In genomic region chr6:106910999-106911949, GRCh38 we compare ENCODE assay signal across 1 cellular context.
TF ChIP-seq lines count a peak whose summit lies in the region.

No MANE protein-coding gene starts in this region.

TF ChIP-seq in HepG2, 621 proteins besides CTCF, POLR2A, EP300 and RAD21 (continued from another document):
- TF ChIP-seq, protein P1, sequence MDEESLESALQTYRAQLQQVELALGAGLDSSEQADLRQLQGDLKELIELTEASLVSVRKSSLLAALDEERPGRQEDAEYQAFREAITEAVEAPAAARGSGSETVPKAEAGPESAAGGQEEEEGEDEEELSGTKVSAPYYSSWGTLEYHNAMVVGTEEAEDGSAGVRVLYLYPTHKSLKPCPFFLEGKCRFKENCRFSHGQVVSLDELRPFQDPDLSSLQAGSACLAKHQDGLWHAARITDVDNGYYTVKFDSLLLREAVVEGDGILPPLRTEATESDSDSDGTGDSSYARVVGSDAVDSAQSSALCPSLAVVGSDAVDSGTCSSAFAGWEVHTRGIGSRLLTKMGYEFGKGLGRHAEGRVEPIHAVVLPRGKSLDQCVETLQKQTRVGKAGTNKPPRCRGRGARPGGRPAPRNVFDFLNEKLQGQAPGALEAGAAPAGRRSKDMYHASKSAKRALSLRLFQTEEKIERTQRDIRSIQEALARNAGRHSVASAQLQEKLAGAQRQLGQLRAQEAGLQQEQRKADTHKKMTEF (CRISPR knock-in tag; IDR thresholded peaks at IDR 0.05) = no peak
- TF ChIP-seq TCF7 (IDR thresholded peaks at IDR 0.05; ENCODE audit: low read depth) = peak; percentile 55
- TF ChIP-seq FOXA1 (IDR thresholded peaks at IDR 0.05) = no peak
- TF ChIP-seq FOXA1 (CRISPR knock-in tag; IDR thresholded peaks at IDR 0.05) = peak; percentile 44; the same call in 1 of the 2 replicates
- TF ChIP-seq FOXP1 (IDR thresholded peaks at IDR 0.05) = no peak
- no peak for TF ChIP-seq FOXP1 (CRISPR knock-in tag; IDR thresholded peaks at IDR 0.05)
- no peak for TF ChIP-seq ZSCAN25 (CRISPR knock-in tag; IDR thresholded peaks at IDR 0.05)
- no peak for TF ChIP-seq NR3C1 (CRISPR knock-in tag; IDR thresholded peaks at IDR 0.05)
- no peak for TF ChIP-seq ZNF281 (CRISPR knock-in tag; IDR thresholded peaks at IDR 0.05; ENCODE audit: borderline replicate concordance)
- TF ChIP-seq NR2F6 (IDR thresholded peaks at IDR 0.05) = 0 out of 2 replicates have a peak, but pooled peaks have one; percentile 31
- no peak for TF ChIP-seq NR2F6 (CRISPR knock-in tag; IDR thresholded peaks at IDR 0.05)
- TF ChIP-seq ZNF816 (CRISPR knock-in tag; IDR thresholded peaks at IDR 0.05; ENCODE audit: borderline replicate concordance) = no peak
- TF ChIP-seq, protein P2, sequence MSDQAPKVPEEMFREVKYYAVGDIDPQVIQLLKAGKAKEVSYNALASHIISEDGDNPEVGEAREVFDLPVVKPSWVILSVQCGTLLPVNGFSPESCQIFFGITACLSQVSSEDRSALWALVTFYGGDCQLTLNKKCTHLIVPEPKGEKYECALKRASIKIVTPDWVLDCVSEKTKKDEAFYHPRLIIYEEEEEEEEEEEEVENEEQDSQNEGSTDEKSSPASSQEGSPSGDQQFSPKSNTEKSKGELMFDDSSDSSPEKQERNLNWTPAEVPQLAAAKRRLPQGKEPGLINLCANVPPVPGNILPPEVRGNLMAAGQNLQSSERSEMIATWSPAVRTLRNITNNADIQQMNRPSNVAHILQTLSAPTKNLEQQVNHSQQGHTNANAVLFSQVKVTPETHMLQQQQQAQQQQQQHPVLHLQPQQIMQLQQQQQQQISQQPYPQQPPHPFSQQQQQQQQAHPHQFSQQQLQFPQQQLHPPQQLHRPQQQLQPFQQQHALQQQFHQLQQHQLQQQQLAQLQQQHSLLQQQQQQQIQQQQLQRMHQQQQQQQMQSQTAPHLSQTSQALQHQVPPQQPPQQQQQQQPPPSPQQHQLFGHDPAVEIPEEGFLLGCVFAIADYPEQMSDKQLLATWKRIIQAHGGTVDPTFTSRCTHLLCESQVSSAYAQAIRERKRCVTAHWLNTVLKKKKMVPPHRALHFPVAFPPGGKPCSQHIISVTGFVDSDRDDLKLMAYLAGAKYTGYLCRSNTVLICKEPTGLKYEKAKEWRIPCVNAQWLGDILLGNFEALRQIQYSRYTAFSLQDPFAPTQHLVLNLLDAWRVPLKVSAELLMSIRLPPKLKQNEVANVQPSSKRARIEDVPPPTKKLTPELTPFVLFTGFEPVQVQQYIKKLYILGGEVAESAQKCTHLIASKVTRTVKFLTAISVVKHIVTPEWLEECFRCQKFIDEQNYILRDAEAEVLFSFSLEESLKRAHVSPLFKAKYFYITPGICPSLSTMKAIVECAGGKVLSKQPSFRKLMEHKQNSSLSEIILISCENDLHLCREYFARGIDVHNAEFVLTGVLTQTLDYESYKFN (CRISPR knock-in tag; conservative IDR thresholded peaks at IDR 0.05) = no peak
- TF ChIP-seq PATZ1 (CRISPR knock-in tag; IDR thresholded peaks at IDR 0.05) = peak; percentile 32; the same call in 1 of the 2 replicates
- no peak for TF ChIP-seq ZNF501 (CRISPR knock-in tag; IDR thresholded peaks at IDR 0.05)
- no peak for TF ChIP-seq ATRX (CRISPR knock-in tag; IDR thresholded peaks at IDR 0.05; ENCODE audit: borderline replicate concordance)
- TF ChIP-seq SOX13 (IDR thresholded peaks at IDR 0.05) = no peak
- TF ChIP-seq SOX13 (CRISPR knock-in tag; conservative IDR thresholded peaks at IDR 0.05 in 1 of 2, IDR thresholded peaks at IDR 0.05 in 1 of 2) = peak in 1 of 2 experiments; percentile 49; a peak in 2 of 4 replicates
- TF ChIP-seq ZNF484 (CRISPR knock-in tag; IDR thresholded peaks at IDR 0.05; ENCODE audit: borderline replicate concordance, low read depth) = no peak
- peak; percentile 39 for TF ChIP-seq BCL6 (CRISPR knock-in tag; IDR thresholded peaks at IDR 0.05)
- TF ChIP-seq, protein P3, sequence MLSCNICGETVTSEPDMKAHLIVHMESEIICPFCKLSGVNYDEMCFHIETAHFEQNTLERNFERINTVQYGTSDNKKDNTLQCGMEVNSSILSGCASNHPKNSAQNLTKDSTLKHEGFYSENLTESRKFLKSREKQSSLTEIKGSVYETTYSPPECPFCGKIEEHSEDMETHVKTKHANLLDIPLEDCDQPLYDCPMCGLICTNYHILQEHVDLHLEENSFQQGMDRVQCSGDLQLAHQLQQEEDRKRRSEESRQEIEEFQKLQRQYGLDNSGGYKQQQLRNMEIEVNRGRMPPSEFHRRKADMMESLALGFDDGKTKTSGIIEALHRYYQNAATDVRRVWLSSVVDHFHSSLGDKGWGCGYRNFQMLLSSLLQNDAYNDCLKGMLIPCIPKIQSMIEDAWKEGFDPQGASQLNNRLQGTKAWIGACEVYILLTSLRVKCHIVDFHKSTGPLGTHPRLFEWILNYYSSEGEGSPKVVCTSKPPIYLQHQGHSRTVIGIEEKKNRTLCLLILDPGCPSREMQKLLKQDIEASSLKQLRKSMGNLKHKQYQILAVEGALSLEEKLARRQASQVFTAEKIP (CRISPR knock-in tag; IDR thresholded peaks at IDR 0.05; ENCODE audit: borderline replicate concordance) = no peak
- no peak for TF ChIP-seq ZNF556 (CRISPR knock-in tag; IDR thresholded peaks at IDR 0.05; ENCODE audit: borderline replicate concordance)
- no peak for TF ChIP-seq PAF1 (CRISPR knock-in tag; IDR thresholded peaks at IDR 0.05)
- TF ChIP-seq ZBTB21 (CRISPR knock-in tag; IDR thresholded peaks at IDR 0.05) = no peak
- no peak for TF ChIP-seq ZNF24 (IDR thresholded peaks at IDR 0.05)
- peak; percentile 94; the same call in 1 of the 2 replicates for TF ChIP-seq CBFB (CRISPR knock-in tag; IDR thresholded peaks at IDR 0.05)
- TF ChIP-seq FOXP4 (CRISPR knock-in tag; IDR thresholded peaks at IDR 0.05) = peak; percentile 30; the same call in 1 of the 2 replicates
- TF ChIP-seq GATA4 (IDR thresholded peaks at IDR 0.05; ENCODE audit: borderline replicate concordance, low read depth) = peak; percentile 69; the same call in 1 of the 2 replicates
- peak; percentile 12 for TF ChIP-seq XRCC5 (optimal IDR thresholded peaks at IDR 0.05; ENCODE audit: low read length)
- TF ChIP-seq ZNF780A (CRISPR knock-in tag; IDR thresholded peaks at IDR 0.05) = no peak
- peak; percentile 23; the same call in 1 of the 2 replicates for TF ChIP-seq FOXA3 (CRISPR knock-in tag; IDR thresholded peaks at IDR 0.05)
- TF ChIP-seq, protein P4, sequence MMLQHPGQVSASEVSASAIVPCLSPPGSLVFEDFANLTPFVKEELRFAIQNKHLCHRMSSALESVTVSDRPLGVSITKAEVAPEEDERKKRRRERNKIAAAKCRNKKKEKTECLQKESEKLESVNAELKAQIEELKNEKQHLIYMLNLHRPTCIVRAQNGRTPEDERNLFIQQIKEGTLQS (CRISPR knock-in tag; IDR thresholded peaks at IDR 0.05) = no peak
- TF ChIP-seq ZNF761 (CRISPR knock-in tag; conservative IDR thresholded peaks at IDR 0.05) = no peak
- TF ChIP-seq ZNF234 (CRISPR knock-in tag; conservative IDR thresholded peaks at IDR 0.05) = no peak
- no peak for TF ChIP-seq LRRFIP1 (CRISPR knock-in tag; conservative IDR thresholded peaks at IDR 0.05)
- TF ChIP-seq ISL2 (CRISPR knock-in tag; IDR thresholded peaks at IDR 0.05) = peak; percentile 52; the same call in 1 of the 2 replicates
- TF ChIP-seq MAZ (IDR thresholded peaks at IDR 0.05; ENCODE audit: borderline replicate concordance, low read depth, low read length) = no peak
- no peak for TF ChIP-seq MAZ (CRISPR knock-in tag; IDR thresholded peaks at IDR 0.05; ENCODE audit: low read depth)
- no peak for TF ChIP-seq SALL2 (CRISPR knock-in tag; IDR thresholded peaks at IDR 0.05)
- TF ChIP-seq SP5 (CRISPR knock-in tag; IDR thresholded peaks at IDR 0.05; ENCODE audit: borderline replicate concordance, low read depth) = peak; percentile 82; the same call in 1 of the 2 replicates
- no peak for TF ChIP-seq FLYWCH1 (CRISPR knock-in tag; IDR thresholded peaks at IDR 0.05)
- TF ChIP-seq ZNF280B (CRISPR knock-in tag; IDR thresholded peaks at IDR 0.05; ENCODE audit: borderline replicate concordance) = no peak
